ENCODE assay signal across 1 cellular context in the genomic region with DNA sequence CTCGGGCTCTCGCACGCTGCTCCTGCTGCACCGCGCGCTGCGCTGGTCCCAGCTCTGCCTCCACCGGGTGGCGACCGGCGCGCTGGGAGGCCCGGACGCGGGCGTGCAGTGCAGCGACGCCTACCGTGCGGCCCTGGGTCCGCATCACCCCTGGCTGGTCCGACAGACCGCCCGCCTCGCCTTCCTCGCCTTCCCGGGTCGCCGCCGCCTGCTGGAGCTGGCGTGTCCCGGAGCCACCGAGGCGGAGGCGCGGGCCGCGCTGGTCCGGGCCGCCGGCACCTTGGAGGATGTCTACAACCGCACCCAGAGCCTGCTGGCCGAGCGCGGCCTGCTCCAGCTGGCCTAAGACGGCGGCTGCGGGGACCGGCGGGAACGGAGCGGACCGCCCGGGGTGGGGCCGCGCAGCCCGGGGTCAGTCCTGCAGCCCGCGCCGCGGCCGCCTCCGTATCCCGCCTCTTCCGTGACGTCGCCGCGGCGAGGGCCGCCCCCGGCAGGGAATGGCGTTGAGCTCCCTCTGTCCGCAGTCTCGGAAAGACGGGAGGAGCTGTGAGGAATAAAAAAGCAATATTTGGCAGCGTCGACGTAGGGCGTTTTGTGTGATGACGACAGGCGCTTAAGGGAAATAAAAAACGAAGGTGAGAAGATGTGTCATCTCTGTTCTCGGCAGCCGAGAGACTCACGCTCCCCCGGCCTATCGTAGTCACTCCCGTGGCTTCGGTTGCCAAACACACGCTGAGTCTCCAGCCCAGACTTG.
TF ChIP-seq lines count a peak whose summit lies in the region.

No MANE protein-coding gene starts in this region.

TF ChIP-seq in K562, 482 proteins besides CTCF, POLR2A, EP300 and RAD21 (continued from another document and continues in another):
- TF ChIP-seq, protein P1, sequence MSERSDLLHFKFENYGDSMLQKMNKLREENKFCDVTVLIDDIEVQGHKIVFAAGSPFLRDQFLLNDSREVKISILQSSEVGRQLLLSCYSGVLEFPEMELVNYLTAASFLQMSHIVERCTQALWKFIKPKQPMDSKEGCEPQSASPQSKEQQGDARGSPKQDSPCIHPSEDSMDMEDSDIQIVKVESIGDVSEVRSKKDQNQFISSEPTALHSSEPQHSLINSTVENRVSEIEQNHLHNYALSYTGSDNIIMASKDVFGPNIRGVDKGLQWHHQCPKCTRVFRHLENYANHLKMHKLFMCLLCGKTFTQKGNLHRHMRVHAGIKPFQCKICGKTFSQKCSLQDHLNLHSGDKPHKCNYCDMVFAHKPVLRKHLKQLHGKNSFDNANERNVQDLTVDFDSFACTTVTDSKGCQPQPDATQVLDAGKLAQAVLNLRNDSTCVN (CRISPR knock-in tag; IDR thresholded peaks at IDR 0.05): no peak
- TF ChIP-seq, protein P2, sequence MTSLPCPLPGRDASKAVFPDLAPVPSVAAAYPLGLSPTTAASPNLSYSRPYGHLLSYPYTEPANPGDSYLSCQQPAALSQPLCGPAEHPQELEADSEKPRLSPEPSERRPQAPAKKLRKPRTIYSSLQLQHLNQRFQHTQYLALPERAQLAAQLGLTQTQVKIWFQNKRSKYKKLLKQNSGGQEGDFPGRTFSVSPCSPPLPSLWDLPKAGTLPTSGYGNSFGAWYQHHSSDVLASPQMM (CRISPR knock-in tag; IDR thresholded peaks at IDR 0.05): no peak
- no peak for TF ChIP-seq ZBED1 (IDR thresholded peaks at IDR 0.05)
- peak; percentile 85; the same call in 1 of the 2 replicates for TF ChIP-seq RB1 (IDR thresholded peaks at IDR 0.05; ENCODE audit: low read depth)
- TF ChIP-seq TAL1 (IDR thresholded peaks at IDR 0.05): no peak
- TF ChIP-seq, protein P3, sequence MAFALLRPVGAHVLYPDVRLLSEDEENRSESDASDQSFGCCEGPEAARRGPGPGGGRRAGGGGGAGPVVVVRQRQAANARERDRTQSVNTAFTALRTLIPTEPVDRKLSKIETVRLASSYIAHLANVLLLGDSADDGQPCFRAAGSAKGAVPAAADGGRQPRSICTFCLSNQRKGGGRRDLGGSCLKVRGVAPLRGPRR (CRISPR knock-in tag; IDR thresholded peaks at IDR 0.05): no peak
- no peak for TF ChIP-seq ZZZ3 (IDR thresholded peaks at IDR 0.05)
- no peak for TF ChIP-seq MAFK (IDR thresholded peaks at IDR 0.05; ENCODE audit: low read length)
- TF ChIP-seq, protein P4, sequence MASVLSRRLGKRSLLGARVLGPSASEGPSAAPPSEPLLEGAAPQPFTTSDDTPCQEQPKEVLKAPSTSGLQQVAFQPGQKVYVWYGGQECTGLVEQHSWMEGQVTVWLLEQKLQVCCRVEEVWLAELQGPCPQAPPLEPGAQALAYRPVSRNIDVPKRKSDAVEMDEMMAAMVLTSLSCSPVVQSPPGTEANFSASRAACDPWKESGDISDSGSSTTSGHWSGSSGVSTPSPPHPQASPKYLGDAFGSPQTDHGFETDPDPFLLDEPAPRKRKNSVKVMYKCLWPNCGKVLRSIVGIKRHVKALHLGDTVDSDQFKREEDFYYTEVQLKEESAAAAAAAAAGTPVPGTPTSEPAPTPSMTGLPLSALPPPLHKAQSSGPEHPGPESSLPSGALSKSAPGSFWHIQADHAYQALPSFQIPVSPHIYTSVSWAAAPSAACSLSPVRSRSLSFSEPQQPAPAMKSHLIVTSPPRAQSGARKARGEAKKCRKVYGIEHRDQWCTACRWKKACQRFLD (CRISPR knock-in tag; IDR thresholded peaks at IDR 0.05): no peak
- no peak for TF ChIP-seq ZKSCAN3 (CRISPR knock-in tag; IDR thresholded peaks at IDR 0.05)
- TF ChIP-seq CXXC5 (CRISPR knock-in tag; IDR thresholded peaks at IDR 0.05): peak; percentile 84
- TF ChIP-seq EP400 (IDR thresholded peaks at IDR 0.05): peak; percentile 50; the same call in 1 of the 2 replicates
- no peak for TF ChIP-seq ZNF274 (IDR thresholded peaks at IDR 0.05; ENCODE audit: borderline replicate concordance, low read depth, low read length)
- peak; percentile 59 for TF ChIP-seq FIP1L1 (IDR thresholded peaks at IDR 0.05; ENCODE audit: low read depth, low read length, poor library complexity, severe bottlenecking)
- TF ChIP-seq ILF3 (IDR thresholded peaks at IDR 0.05; ENCODE audit: borderline replicate concordance): no peak
- TF ChIP-seq HNRNPLL (IDR thresholded peaks at IDR 0.05; ENCODE audit: low read depth, low read length, poor library complexity, severe bottlenecking): no peak
- TF ChIP-seq POLR2G (IDR thresholded peaks at IDR 0.05; ENCODE audit: low read depth, low read length): peak; percentile 91
- peak; percentile 94 for TF ChIP-seq L3MBTL2 (IDR thresholded peaks at IDR 0.05)
- no peak for TF ChIP-seq KHSRP (IDR thresholded peaks at IDR 0.05)
- TF ChIP-seq ETS2 (tag; IDR thresholded peaks at IDR 0.05; ENCODE audit: borderline replicate concordance, poor library complexity, severe bottlenecking): no peak
- no peak for TF ChIP-seq BRCA1 (IDR thresholded peaks at IDR 0.05)
- TF ChIP-seq BRCA1 (CRISPR knock-in tag; IDR thresholded peaks at IDR 0.05): no peak
- TF ChIP-seq, protein P5, sequence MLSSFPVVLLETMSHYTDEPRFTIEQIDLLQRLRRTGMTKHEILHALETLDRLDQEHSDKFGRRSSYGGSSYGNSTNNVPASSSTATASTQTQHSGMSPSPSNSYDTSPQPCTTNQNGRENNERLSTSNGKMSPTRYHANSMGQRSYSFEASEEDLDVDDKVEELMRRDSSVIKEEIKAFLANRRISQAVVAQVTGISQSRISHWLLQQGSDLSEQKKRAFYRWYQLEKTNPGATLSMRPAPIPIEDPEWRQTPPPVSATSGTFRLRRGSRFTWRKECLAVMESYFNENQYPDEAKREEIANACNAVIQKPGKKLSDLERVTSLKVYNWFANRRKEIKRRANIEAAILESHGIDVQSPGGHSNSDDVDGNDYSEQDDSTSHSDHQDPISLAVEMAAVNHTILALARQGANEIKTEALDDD (IDR thresholded peaks at IDR 0.05): no peak
- no peak for TF ChIP-seq DMBX1 (CRISPR knock-in tag; IDR thresholded peaks at IDR 0.05; ENCODE audit: borderline replicate concordance)
- no peak for TF ChIP-seq GATA2 (CRISPR knock-in tag; IDR thresholded peaks at IDR 0.05)
- no peak for TF ChIP-seq SNIP1 (IDR thresholded peaks at IDR 0.05; ENCODE audit: low read depth)
- no peak for TF ChIP-seq HNRNPUL1 (IDR thresholded peaks at IDR 0.05; ENCODE audit: low read length)
- peak; percentile 91; the same call in 1 of the 2 replicates for TF ChIP-seq KAT7 (CRISPR knock-in tag; IDR thresholded peaks at IDR 0.05; ENCODE audit: borderline replicate concordance)
- TF ChIP-seq KLF1 (tag; IDR thresholded peaks at IDR 0.05): peak; percentile 75; the same call in 1 of the 2 replicates
- TF ChIP-seq, protein P6, sequence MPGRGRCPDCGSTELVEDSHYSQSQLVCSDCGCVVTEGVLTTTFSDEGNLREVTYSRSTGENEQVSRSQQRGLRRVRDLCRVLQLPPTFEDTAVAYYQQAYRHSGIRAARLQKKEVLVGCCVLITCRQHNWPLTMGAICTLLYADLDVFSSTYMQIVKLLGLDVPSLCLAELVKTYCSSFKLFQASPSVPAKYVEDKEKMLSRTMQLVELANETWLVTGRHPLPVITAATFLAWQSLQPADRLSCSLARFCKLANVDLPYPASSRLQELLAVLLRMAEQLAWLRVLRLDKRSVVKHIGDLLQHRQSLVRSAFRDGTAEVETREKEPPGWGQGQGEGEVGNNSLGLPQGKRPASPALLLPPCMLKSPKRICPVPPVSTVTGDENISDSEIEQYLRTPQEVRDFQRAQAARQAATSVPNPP (IDR thresholded peaks at IDR 0.05; ENCODE audit: borderline replicate concordance, insufficient read depth, insufficient read length): no peak
- no peak for TF ChIP-seq IRF2 (CRISPR knock-in tag; IDR thresholded peaks at IDR 0.05)
- TF ChIP-seq, protein P7, sequence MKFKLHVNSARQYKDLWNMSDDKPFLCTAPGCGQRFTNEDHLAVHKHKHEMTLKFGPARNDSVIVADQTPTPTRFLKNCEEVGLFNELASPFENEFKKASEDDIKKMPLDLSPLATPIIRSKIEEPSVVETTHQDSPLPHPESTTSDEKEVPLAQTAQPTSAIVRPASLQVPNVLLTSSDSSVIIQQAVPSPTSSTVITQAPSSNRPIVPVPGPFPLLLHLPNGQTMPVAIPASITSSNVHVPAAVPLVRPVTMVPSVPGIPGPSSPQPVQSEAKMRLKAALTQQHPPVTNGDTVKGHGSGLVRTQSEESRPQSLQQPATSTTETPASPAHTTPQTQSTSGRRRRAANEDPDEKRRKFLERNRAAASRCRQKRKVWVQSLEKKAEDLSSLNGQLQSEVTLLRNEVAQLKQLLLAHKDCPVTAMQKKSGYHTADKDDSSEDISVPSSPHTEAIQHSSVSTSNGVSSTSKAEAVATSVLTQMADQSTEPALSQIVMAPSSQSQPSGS (CRISPR knock-in tag; IDR thresholded peaks at IDR 0.05): 0 out of 2 replicates have a peak, but pooled peaks have one; percentile 32
- TF ChIP-seq, protein P8, sequence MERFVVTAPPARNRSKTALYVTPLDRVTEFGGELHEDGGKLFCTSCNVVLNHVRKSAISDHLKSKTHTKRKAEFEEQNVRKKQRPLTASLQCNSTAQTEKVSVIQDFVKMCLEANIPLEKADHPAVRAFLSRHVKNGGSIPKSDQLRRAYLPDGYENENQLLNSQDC (CRISPR knock-in tag; IDR thresholded peaks at IDR 0.05): no peak
- TF ChIP-seq TBL1XR1 (IDR thresholded peaks at IDR 0.05; ENCODE audit: low read length in 2 of 2): no peak
- peak; percentile 50 for TF ChIP-seq CREB1 (IDR thresholded peaks at IDR 0.05)
- TF ChIP-seq CREB1 (CRISPR knock-in tag; IDR thresholded peaks at IDR 0.05): peak; percentile 54
- TF ChIP-seq ZNF696 (CRISPR knock-in tag; conservative IDR thresholded peaks at IDR 0.05): no peak
- TF ChIP-seq, protein P9, sequence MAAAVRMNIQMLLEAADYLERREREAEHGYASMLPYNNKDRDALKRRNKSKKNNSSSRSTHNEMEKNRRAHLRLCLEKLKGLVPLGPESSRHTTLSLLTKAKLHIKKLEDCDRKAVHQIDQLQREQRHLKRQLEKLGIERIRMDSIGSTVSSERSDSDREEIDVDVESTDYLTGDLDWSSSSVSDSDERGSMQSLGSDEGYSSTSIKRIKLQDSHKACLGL (CRISPR knock-in tag; IDR thresholded peaks at IDR 0.05; ENCODE audit: borderline replicate concordance, poor library complexity, severe bottlenecking): no peak
- TF ChIP-seq ZNF77 (CRISPR knock-in tag; IDR thresholded peaks at IDR 0.05): no peak
- no peak for TF ChIP-seq HMG20A (CRISPR knock-in tag; conservative IDR thresholded peaks at IDR 0.05)
- TF ChIP-seq ZNF589 (CRISPR knock-in tag; IDR thresholded peaks at IDR 0.05; ENCODE audit: low read depth): no peak
- TF ChIP-seq, protein P10, sequence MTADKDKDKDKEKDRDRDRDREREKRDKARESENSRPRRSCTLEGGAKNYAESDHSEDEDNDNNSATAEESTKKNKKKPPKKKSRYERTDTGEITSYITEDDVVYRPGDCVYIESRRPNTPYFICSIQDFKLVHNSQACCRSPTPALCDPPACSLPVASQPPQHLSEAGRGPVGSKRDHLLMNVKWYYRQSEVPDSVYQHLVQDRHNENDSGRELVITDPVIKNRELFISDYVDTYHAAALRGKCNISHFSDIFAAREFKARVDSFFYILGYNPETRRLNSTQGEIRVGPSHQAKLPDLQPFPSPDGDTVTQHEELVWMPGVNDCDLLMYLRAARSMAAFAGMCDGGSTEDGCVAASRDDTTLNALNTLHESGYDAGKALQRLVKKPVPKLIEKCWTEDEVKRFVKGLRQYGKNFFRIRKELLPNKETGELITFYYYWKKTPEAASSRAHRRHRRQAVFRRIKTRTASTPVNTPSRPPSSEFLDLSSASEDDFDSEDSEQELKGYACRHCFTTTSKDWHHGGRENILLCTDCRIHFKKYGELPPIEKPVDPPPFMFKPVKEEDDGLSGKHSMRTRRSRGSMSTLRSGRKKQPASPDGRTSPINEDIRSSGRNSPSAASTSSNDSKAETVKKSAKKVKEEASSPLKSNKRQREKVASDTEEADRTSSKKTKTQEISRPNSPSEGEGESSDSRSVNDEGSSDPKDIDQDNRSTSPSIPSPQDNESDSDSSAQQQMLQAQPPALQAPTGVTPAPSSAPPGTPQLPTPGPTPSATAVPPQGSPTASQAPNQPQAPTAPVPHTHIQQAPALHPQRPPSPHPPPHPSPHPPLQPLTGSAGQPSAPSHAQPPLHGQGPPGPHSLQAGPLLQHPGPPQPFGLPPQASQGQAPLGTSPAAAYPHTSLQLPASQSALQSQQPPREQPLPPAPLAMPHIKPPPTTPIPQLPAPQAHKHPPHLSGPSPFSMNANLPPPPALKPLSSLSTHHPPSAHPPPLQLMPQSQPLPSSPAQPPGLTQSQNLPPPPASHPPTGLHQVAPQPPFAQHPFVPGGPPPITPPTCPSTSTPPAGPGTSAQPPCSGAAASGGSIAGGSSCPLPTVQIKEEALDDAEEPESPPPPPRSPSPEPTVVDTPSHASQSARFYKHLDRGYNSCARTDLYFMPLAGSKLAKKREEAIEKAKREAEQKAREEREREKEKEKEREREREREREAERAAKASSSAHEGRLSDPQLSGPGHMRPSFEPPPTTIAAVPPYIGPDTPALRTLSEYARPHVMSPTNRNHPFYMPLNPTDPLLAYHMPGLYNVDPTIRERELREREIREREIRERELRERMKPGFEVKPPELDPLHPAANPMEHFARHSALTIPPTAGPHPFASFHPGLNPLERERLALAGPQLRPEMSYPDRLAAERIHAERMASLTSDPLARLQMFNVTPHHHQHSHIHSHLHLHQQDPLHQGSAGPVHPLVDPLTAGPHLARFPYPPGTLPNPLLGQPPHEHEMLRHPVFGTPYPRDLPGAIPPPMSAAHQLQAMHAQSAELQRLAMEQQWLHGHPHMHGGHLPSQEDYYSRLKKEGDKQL (CRISPR knock-in tag; IDR thresholded peaks at IDR 0.05; ENCODE audit: borderline replicate concordance): no peak
- TF ChIP-seq, protein P11, sequence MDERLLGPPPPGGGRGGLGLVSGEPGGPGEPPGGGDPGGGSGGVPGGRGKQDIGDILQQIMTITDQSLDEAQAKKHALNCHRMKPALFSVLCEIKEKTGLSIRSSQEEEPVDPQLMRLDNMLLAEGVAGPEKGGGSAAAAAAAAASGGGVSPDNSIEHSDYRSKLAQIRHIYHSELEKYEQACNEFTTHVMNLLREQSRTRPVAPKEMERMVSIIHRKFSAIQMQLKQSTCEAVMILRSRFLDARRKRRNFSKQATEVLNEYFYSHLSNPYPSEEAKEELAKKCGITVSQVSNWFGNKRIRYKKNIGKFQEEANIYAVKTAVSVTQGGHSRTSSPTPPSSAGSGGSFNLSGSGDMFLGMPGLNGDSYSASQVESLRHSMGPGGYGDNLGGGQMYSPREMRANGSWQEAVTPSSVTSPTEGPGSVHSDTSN (CRISPR knock-in tag; IDR thresholded peaks at IDR 0.05; ENCODE audit: low read depth): no peak
- TF ChIP-seq, protein P11 (tag; conservative IDR thresholded peaks at IDR 0.05; ENCODE audit: low read depth): no peak
- peak; percentile 83 for TF ChIP-seq ATF7 (IDR thresholded peaks at IDR 0.05)
- TF ChIP-seq MIER1 (IDR thresholded peaks at IDR 0.05; ENCODE audit: low read depth): no peak
- TF ChIP-seq STAT5A (IDR thresholded peaks at IDR 0.05; ENCODE audit: borderline replicate concordance, low read length): no peak
- no peak for TF ChIP-seq SPI1 (IDR thresholded peaks at IDR 0.05; ENCODE audit: borderline replicate concordance, low read depth, low read length)
- TF ChIP-seq ZNF232 (CRISPR knock-in tag; IDR thresholded peaks at IDR 0.05): no peak
- no peak for TF ChIP-seq HLTF (IDR thresholded peaks at IDR 0.05)
- peak; percentile 84 for TF ChIP-seq MYC (IDR thresholded peaks at IDR 0.05; ENCODE audit: low read depth, low read length)
- no peak for TF ChIP-seq MYC (CRISPR knock-in tag; IDR thresholded peaks at IDR 0.05; ENCODE audit: borderline replicate concordance, low read depth)
